8 cellular contexts compared by ENCODE assay signal in the genomic region with DNA sequence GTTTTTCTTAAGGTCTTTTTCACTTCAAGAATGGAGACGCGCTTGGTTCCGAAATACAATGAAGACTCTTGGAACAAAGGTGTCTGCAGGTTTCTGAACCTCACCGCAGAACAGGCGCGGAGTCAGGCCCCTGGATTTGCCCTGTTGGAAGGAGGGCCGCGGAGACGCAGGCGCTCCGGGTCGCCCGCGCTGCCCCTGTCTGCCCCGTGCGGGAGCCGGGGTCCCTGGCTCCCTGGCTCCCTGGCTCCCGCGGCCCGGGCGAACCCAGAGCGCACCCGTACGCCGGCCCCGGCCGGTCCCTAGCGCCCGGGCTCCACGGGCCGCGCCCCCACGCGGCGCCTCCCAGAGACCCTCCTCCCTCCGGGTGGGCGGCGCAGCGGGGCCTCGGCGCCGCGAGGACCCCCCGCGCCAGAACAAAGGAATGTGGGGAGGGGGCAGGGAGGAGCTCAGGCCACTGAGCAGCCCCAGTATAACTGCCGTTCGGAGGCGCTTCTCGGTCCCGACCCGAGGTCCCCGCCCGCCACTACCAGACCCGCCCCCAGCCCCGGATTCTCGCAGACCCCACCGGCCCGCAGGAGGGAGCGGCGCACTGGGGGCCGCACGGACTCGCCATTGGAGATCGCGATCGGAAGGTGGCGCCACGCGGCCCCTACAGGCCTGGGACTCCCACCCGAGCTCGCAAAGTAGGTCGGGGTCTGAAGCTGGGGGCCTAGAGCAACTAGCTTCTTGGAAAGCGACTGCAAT. TPM values are rescaled to one million over a fixed set of nuclear protein-coding genes. Genes with fewer than 3 reads are reported as not detected.
DNase-seq lines count a peak whose midpoint lies in the region; TF ChIP-seq lines count a peak whose summit lies in the region.

No MANE protein-coding gene starts in this region.

- peaks cover 15% of the 10 kb centered on the region for H3K27me3 Mint-ChIP-seq in endothelial cell (ENCODE audit: unreplicated experiment)

- H3K36me3 ChIP-seq in Peyer's patch (no peaks in the 10 kb centered on the region), uterus (no peaks in the 10 kb centered on the region)

- intact Hi-C loops in uterus (cut with DNase I; ENCODE audit: low total_unique reads), result loop anchor here (5.0 kb wide), 1 partner anchor 229 kb away; no protein-coding TSS in a partner anchor

- TF ChIP-seq CTCF in Peyer's patch (IDR thresholded peaks at IDR 0.05) (peak in 2 of 6 experiments; percentile 14 to 20), endothelial cell (IDR thresholded peaks at IDR 0.05; ENCODE audit: unreplicated experiment) (no peak), uterus (IDR thresholded peaks at IDR 0.05) (peak in 3 of 4 experiments; percentile 27 to 44 (median 37))

- H3K9me3 Mint-ChIP-seq in endothelial cell (ENCODE audit: unreplicated experiment), result no peaks in the 10 kb centered on the region

- H3K27me3 ChIP-seq in Peyer's patch (no peaks in the 10 kb centered on the region), mononuclear cell (ENCODE audit: insufficient read depth, low read length) (peaks cover 28% of the 10 kb centered on the region), uterus (no peaks in the 10 kb centered on the region)

- H3K4me3 ChIP-seq in Peyer's patch (peak overlapping the region; percentile 35 to 88 (median 70)), mononuclear cell (ENCODE audit: low read length) (peak overlapping the region; percentile 55), uterus (peak overlapping the region; percentile 72 to 76)

- no peak for TF ChIP-seq POLR2A in Peyer's patch (IDR thresholded peaks at IDR 0.05)
- TF ChIP-seq POLR2A in uterus (IDR thresholded peaks at IDR 0.05), result peak in 1 of 2 donors; percentile 30

- no peak overlapping the region for H3K27ac Mint-ChIP-seq in endothelial cell (ENCODE audit: unreplicated experiment)

- H3K4me3 Mint-ChIP-seq in endothelial cell (ENCODE audit: unreplicated experiment), result peak overlapping the region; percentile 88

- peaks cover 0 to 31% (median 8%) of the 10 kb centered on the region in 4 donors for H3K4me1 ChIP-seq in Peyer's patch
- H3K4me1 ChIP-seq in mononuclear cell (ENCODE audit: insufficient read depth, low read length), result peaks cover 55% of the 10 kb centered on the region
- no peaks in the 10 kb centered on the region for H3K4me1 ChIP-seq in uterus

- H3K27ac ChIP-seq in Peyer's patch, result peak overlapping the region; percentile 55 to 97 (median 90)
- peak overlapping the region; percentile 90 to 98 for H3K27ac ChIP-seq in uterus

- H3K9me3 ChIP-seq in Peyer's patch (no peaks in the 10 kb centered on the region), mononuclear cell (ENCODE audit: low read depth, low read length) (no peaks in the 10 kb centered on the region), uterus (no peaks in the 10 kb centered on the region)

- peak; percentile 14 for DNase-seq in G401 (ENCODE audit: low spot score)
- DNase-seq in Peyer's patch, result peak in 1 of 3 donors; percentile 58
- peak; percentile 67 for DNase-seq in endothelial cell (ENCODE audit: low spot score)
- DNase-seq in uterus, result peak; percentile 38 to 52
- no peak for DNase-seq in OCI-M2 (lab: John Stamatoyannopoulos, UW; ENCODE audit: unreplicated experiment)
- DNase-seq in NCI-H1436 treated with DMSO at 0.1 percent for 48 hours (lab: John Stamatoyannopoulos, UW), result no peak
- DNase-seq in SIG-M5 treated with dmso at 0.1 percent for 504 hours (lab: John Stamatoyannopoulos, UW; ENCODE audit: unreplicated experiment), result no peak

- in situ Hi-C loops in G401 (cut with HindIII; ENCODE audit: low sequenced_read_pairs), result no loop called here

- H3K36me3 Mint-ChIP-seq in endothelial cell (ENCODE audit: low read depth, unreplicated experiment), result peaks cover 9% of the 10 kb centered on the region

- peaks cover 22% of the 10 kb centered on the region for H3K4me1 Mint-ChIP-seq in endothelial cell (ENCODE audit: unreplicated experiment)

RNA-seq across cellular contexts. Expression of gene NFIL3, which starts 2.4 kb away (rescaled TPM):
- 0.10 and 0.92 TPM in 2 replicates for total RNA-seq in G401 (2014; rRNA removed; shearing (Covaris generic))
- total RNA-seq in Peyer's patch, result 10 to 100 TPM; 14.0 to 31.4 (median 20.4) TPM
- 9.6 TPM for total RNA-seq in endothelial cell (ENCODE audit: unreplicated experiment)
- total RNA-seq in mononuclear cell, result 105 TPM
- 10 to 100 TPM; 28.5 to 74.7 (median 64.8) TPM for total RNA-seq in uterus

RNA-seq across cellular contexts. Expression of gene AUH, which starts 59.5 kb away (rescaled TPM):
- 15.1 and 20.1 TPM in 2 replicates for total RNA-seq in G401 (2014; rRNA removed; shearing (Covaris generic))
- total RNA-seq in Peyer's patch (10 to 100 TPM; 37.1 to 59.9 (median 49.7) TPM), endothelial cell (ENCODE audit: unreplicated experiment) (14.4 TPM), mononuclear cell (17.2 TPM), uterus (10 to 100 TPM in 3 of 4 donors, 1 to 10 TPM in 1; 4.4 to 36.7 (median 23.7) TPM)

Comparison
In these comparisons a context has a peak if more than half of its experiments do, and no peak if none do; other contexts are left out.
1. DNase-seq: peak in G401 (single experiment), endothelial cell (single experiment) and uterus (2 of 2); none in OCI-M2 (single experiment), NCI-H1436 treated with DMSO at 0.1 percent for 48 hours (single experiment) and SIG-M5 treated with dmso at 0.1 percent for 504 hours (single experiment).
2. Peak in every context shown above with its lines, with median percentiles within 50 percentile points of each other: H3K4me3 ChIP-seq.